Comparison of ENCODE assay signal across 8 cellular contexts in the genomic region with DNA sequence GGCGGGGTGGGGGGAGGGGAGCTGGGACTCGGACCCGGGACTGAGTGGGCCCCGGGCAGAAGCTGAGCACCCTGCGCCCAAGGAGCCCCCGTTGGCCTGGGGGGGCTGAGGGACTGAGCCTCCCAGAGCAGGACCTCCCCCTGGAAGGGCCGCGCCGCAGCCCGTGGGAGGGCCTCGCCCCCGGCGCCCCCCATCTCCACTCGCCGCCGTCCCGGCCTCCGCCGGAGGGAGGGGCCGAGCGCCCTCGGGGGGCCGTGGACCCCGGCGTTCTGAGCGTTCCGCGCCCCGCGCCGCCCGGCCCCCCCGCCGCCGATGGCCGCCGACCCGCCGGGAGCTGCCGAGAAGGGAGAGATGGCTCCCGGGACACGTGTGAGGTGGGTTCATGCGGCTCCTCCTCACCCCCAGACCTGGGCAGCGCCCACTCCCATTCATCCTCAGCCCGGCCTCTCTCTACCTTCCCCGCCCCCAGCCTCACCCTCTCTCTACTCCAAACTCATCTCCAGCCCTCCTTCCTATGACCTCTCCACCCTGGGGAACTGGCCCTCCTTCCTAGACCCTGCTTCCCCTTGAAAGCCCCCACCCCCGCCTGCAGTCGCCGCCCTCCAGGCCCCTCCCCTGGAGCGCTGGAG. TPM values are rescaled to one million over a fixed set of nuclear protein-coding genes. Genes with fewer than 3 reads are reported as not detected.
DNase-seq lines count a peak whose midpoint lies in the region; ATAC-seq and TF ChIP-seq lines count a peak whose summit lies in the region.

No MANE protein-coding gene starts in this region.

- H3K4me3 Mint-ChIP-seq in activated naive CD4-positive, alpha-beta T cell treated with anti-CD3 and anti-CD28 coated beads, Interleukin-2, amount 50 U/mL, for 24 hours: peak overlapping the region; percentile 64

- H3K4me3 ChIP-seq in heart right ventricle (peak overlapping the region; percentile 57 to 89 (median 73)), subcutaneous abdominal adipose tissue (ENCODE audit: low read depth in 1 of 5, low read length in 5 of 5) (peak overlapping the region in 4 of 5 donors; percentile 22 to 98 (median 54))

- DNase-seq in heart right ventricle (peak in 1 of 2 donors; percentile 35), Right ventricle myocardium superior (no peak), iPS-NIHi7 (ENCODE audit: extremely low spot score) (peak; percentile 31), kidney tubule cell (ENCODE audit: low spot score) (no peak), NCI-H1105 (lab: John Stamatoyannopoulos, UW) (no peak)

- H3K4me1 Mint-ChIP-seq in activated naive CD4-positive, alpha-beta T cell treated with anti-CD3 and anti-CD28 coated beads, Interleukin-2, amount 50 U/mL, for 24 hours: peaks cover 9% of the 10 kb centered on the region

- H3K27ac ChIP-seq in heart right ventricle (peak overlapping the region in 9 of 10 donors; percentile 46 to 94 (median 87)), subcutaneous abdominal adipose tissue (ENCODE audit: low read depth, low read length) (peak overlapping the region; percentile 41)

- peaks cover 0 to 28% (median 0%) of the 10 kb centered on the region in 9 donors for H3K36me3 ChIP-seq in heart right ventricle
- H3K36me3 ChIP-seq in subcutaneous abdominal adipose tissue (ENCODE audit: control insufficient read depth in 5 of 5, insufficient read depth in 5 of 5, low read length in 5 of 5): peaks cover 0 to 22% (median 8%) of the 10 kb centered on the region in 5 donors

- H3K9me3 ChIP-seq in heart right ventricle (no peaks in the 10 kb centered on the region), subcutaneous abdominal adipose tissue (ENCODE audit: control insufficient read depth in 5 of 5, low read length in 5 of 5) (no peaks in the 10 kb centered on the region)

- WGBS in heart right ventricle, 2 donors: 2 to 3% methylated on average over 31 to 47 of the region's 50 CpGs

- H3K4me1 ChIP-seq in heart right ventricle: peaks cover 0 to 24% (median 16%) of the 10 kb centered on the region in 9 donors
- H3K4me1 ChIP-seq in subcutaneous abdominal adipose tissue (ENCODE audit: control insufficient read depth in 5 of 5, insufficient read depth in 5 of 5, low read length in 5 of 5): peaks cover 4 to 27% (median 19%) of the 10 kb centered on the region in 5 donors

- H3K27me3 ChIP-seq in heart right ventricle (no peaks in the 10 kb centered on the region), subcutaneous abdominal adipose tissue (ENCODE audit: control insufficient read depth in 5 of 5, insufficient read depth in 4 of 5, low read length in 5 of 5) (no peaks in the 10 kb centered on the region)

- TF ChIP-seq CTCF in heart right ventricle (IDR thresholded peaks at IDR 0.05): no peak

- no peaks in the 10 kb centered on the region for H3K27me3 Mint-ChIP-seq in activated naive CD4-positive, alpha-beta T cell treated with anti-CD3 and anti-CD28 coated beads, Interleukin-2, amount 50 U/mL, for 24 hours

- no peaks in the 10 kb centered on the region for H3K9me3 Mint-ChIP-seq in activated naive CD4-positive, alpha-beta T cell treated with anti-CD3 and anti-CD28 coated beads, Interleukin-2, amount 50 U/mL, for 24 hours

- no peaks in the 10 kb centered on the region for H3K36me3 Mint-ChIP-seq in activated naive CD4-positive, alpha-beta T cell treated with anti-CD3 and anti-CD28 coated beads, Interleukin-2, amount 50 U/mL, for 24 hours

- H3K9ac ChIP-seq in subcutaneous abdominal adipose tissue (ENCODE audit: low read length in 5 of 5): peak overlapping the region in 2 of 5 donors; percentile 39 to 41

- H3K27ac Mint-ChIP-seq in activated naive CD4-positive, alpha-beta T cell treated with anti-CD3 and anti-CD28 coated beads, Interleukin-2, amount 50 U/mL, for 24 hours: peak overlapping the region; percentile 35

- ATAC-seq in heart right ventricle: no peak
- ATAC-seq in Right ventricle myocardium superior (ENCODE audit: poor library complexity): no peak
- ATAC-seq in GM18907 (IDR thresholded peaks at IDR 0.05; ENCODE audit: unreplicated experiment): no peak

- intact Hi-C loops in heart right ventricle (cut with DNase I) (loop anchor here in 3 of 10 donors (5.0 kb wide), 2 partner anchors 77 to 82 kb away; no protein-coding TSS in a partner anchor), Right ventricle myocardium superior (cut with DNase I) (loop anchor here (10.0 kb wide), 1 partner anchor 1119 kb away; a partner anchor contains a TSS)

RNA-seq across cellular contexts. Expression of a gene that starts 0.8 kb away (rescaled TPM):
- total RNA-seq in heart right ventricle (1 to 10 TPM; 4.1 to 8.7 (median 5.8) TPM), Right ventricle myocardium superior (4.7 TPM)
- 10 to 100 TPM in 1 of 2 donors, 1 to 10 TPM in 1; 5.4 to 14.1 TPM for polyA plus RNA-seq in heart right ventricle

RNA-seq across cellular contexts. Expression of a gene that starts 24.7 kb away (rescaled TPM):
- total RNA-seq in heart right ventricle: 10 to 100 TPM in 8 of 10 donors, 1 to 10 TPM in 2; 7.8 to 19.8 (median 11.4) TPM
- 10 to 100 TPM; 10.1 to 15.4 TPM for polyA plus RNA-seq in heart right ventricle
- 9.5 TPM for total RNA-seq in Right ventricle myocardium superior

RNA-seq across cellular contexts. Expression of a gene that starts 27.8 kb away (rescaled TPM):
- total RNA-seq in heart right ventricle: 10 to 100 TPM in 9 of 10 donors, 1 to 10 TPM in 1; 8.6 to 28.2 (median 19.9) TPM
- 10 to 100 TPM in 1 of 2 donors, 1 to 10 TPM in 1; 6.5 to 10.4 TPM for polyA plus RNA-seq in heart right ventricle
- 6.5 TPM for total RNA-seq in Right ventricle myocardium superior

RNA-seq across cellular contexts. Expression of a gene that starts 30.3 kb away (rescaled TPM):
- 10 to 100 TPM; 24.2 to 31.3 (median 27.0) TPM for total RNA-seq in heart right ventricle
- polyA plus RNA-seq in heart right ventricle: 10 to 100 TPM; 30.5 to 68.8 TPM
- 28.8 TPM for total RNA-seq in Right ventricle myocardium superior

RNA-seq across cellular contexts. Expression of a gene that starts 33.4 kb away (rescaled TPM):
- total RNA-seq in heart right ventricle: 10 to 100 TPM in 2 of 10 donors, 1 to 10 TPM in 8; 7.5 to 11.4 (median 9.2) TPM
- 10 to 100 TPM in 1 of 2 donors, 1 to 10 TPM in 1; 5.8 to 11.2 TPM for polyA plus RNA-seq in heart right ventricle
- 6.9 TPM for total RNA-seq in Right ventricle myocardium superior
